1 cellular context compared by ENCODE assay signal in the genomic region with DNA sequence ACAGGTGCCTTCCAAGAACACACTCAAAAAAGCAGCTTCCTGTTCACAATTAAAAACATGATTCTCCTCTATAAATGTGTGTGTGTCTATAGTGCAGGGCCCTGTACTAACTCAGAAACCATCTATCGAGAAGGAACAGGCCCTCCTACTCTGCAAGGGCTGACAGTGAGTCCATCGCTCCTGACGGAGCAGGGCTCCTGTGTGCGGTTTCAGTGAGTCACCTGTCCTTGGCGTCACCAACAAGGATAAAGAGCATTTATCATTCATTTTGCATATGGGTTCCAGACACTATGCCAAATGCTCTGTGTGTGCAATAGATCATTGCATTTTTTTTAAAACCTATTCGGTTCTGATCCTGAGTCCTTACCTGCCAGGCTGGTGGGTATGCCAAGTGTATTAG.
A peak's percentile ranks its signal among the peaks of the same experiment; 100 is the strongest.
TF ChIP-seq lines count a peak whose summit lies in the region.

No MANE protein-coding gene starts in this region.

TF ChIP-seq in K562, 482 proteins besides CTCF, POLR2A, EP300 and RAD21:
- TF ChIP-seq RBM25 (IDR thresholded peaks at IDR 0.05; ENCODE audit: low read depth, low read length, severe bottlenecking) (no peak), CREB1 (IDR thresholded peaks at IDR 0.05) (no peak), CREB1 (CRISPR knock-in tag; IDR thresholded peaks at IDR 0.05) (no peak), GATAD2A (IDR thresholded peaks at IDR 0.05) (no peak), FOSL1 (tag; conservative IDR thresholded peaks at IDR 0.05) (peak; percentile 64), RFX7 (CRISPR knock-in tag; IDR thresholded peaks at IDR 0.05) (no peak)
